17 cellular contexts compared by ENCODE assay signal in genomic region chr3:181999314-181999713, GRCh38.
A peak's percentile ranks its signal among the peaks of the same experiment; 100 is the strongest.
DNase-seq lines count a peak whose midpoint lies in the region; ATAC-seq and TF ChIP-seq lines count a peak whose summit lies in the region.
"Had no signal": no experiment of that assay in that cellular context is flagged by ENCODE, and none has a peak within 500 bp of the region (broad histone marks: within the 10 kb centered on the region; RNA-seq: fewer than 3 reads in every experiment).

No MANE protein-coding gene starts in this region.

- H3K4me1 Mint-ChIP-seq in GM23338 (peaks cover 19% of the 10 kb centered on the region), MCF 10A (ENCODE audit: insufficient read depth, unreplicated experiment) (no peaks in the 10 kb centered on the region)
- H3K4me1 Mint-ChIP-seq: activated naive CD8-positive, alpha-beta T cell treated with anti-CD3 and anti-CD28 coated beads, Interleukin-2, amount 50 U/mL, for 24 hours; CD8-positive, alpha-beta memory T cell had no signal

- H3K27ac Mint-ChIP-seq in GM23338 = no peak overlapping the region
- no peak overlapping the region for H3K27ac Mint-ChIP-seq in MCF 10A (ENCODE audit: low read depth, unreplicated experiment)
- H3K27ac Mint-ChIP-seq: activated naive CD8-positive, alpha-beta T cell treated with anti-CD3 and anti-CD28 coated beads, Interleukin-2, amount 50 U/mL, for 24 hours; CD8-positive, alpha-beta memory T cell had no signal

- no peaks in the 10 kb centered on the region for H3K9me3 Mint-ChIP-seq in GM23338
- H3K9me3 Mint-ChIP-seq in MCF 10A (ENCODE audit: unreplicated experiment) = no peaks in the 10 kb centered on the region
- H3K9me3 Mint-ChIP-seq: activated naive CD8-positive, alpha-beta T cell treated with anti-CD3 and anti-CD28 coated beads, Interleukin-2, amount 50 U/mL, for 24 hours had no signal

- peaks cover 7% of the 10 kb centered on the region; the same call in 1 of the 2 replicates for H3K9me2 ChIP-seq in GM23338 (ENCODE audit: insufficient read depth)

- no TSS peak for BruUV-seq in MCF 10A (replicated peaks; lab: Mats Ljungman, UMichigan)

- POLR2A ChIA-PET in GM10248 (lab: Yijun Ruan, JAX) (no interaction called here), MCF 10A (lab: Yijun Ruan, JAX) (interaction anchor here (0.8 kb wide), 1 partner anchor 18 kb away, joined by 3 read pairs; no protein-coding TSS in a partner anchor)

- no peaks in the 10 kb centered on the region for H3K27me3 ChIP-seq in GM23338 (ENCODE audit: insufficient read depth)
- H3K27me3 ChIP-seq: upper lobe of right lung had no signal

- H3K36me3 Mint-ChIP-seq in GM23338 (ENCODE audit: low read depth) (no peaks in the 10 kb centered on the region), MCF 10A (ENCODE audit: insufficient read depth, unreplicated experiment) (no peaks in the 10 kb centered on the region)
- H3K36me3 Mint-ChIP-seq: CD8-positive, alpha-beta memory T cell had no signal

- no peaks in the 10 kb centered on the region for H3K79me2 ChIP-seq in GM23338 (replicated peaks; ENCODE audit: insufficient read depth)

- DNase-seq in GM10248 (ENCODE audit: extremely low spot score) = peak; percentile 37
- DNase-seq in GM23338 (ENCODE audit: low spot score) = no peak
- DNase-seq in MCF 10A (ENCODE audit: unreplicated experiment) = no peak
- no peak for DNase-seq in NOMO-1 treated with dmso at 0.1 percent for 144 hours (lab: John Stamatoyannopoulos, UW; ENCODE audit: unreplicated experiment)
- DNase-seq in activated T-cell treated with anti-CD3 and anti-CD28 coated beads, Interleukin-2, amount 50 U/mL, for 48 hours = no peak
- no peak for DNase-seq in inferior parietal cortex (ENCODE audit: extremely low spot score)
- DNase-seq: activated CD8-positive, alpha-beta memory T cell treated with anti-CD3 and anti-CD28 coated beads, Interleukin-2, amount 50 U/mL, for 48 hours; activated naive CD8-positive, alpha-beta T cell treated with anti-CD3 and anti-CD28 coated beads, Interleukin-2, amount 50 U/mL, for 24 hours; CD8-positive, alpha-beta memory T cell; erythroblast; MV-4-11; NCI-H510A; occipital lobe; upper lobe of right lung had no signal

- H4K20me1 ChIP-seq in GM23338 (replicated peaks; ENCODE audit: insufficient read depth) = no peaks in the 10 kb centered on the region

- no peak overlapping the region for H3K4me3 ChIP-seq in GM23338
- H3K4me3 ChIP-seq: smooth muscle cell, upper lobe of right lung had no signal

- TF ChIP-seq CTCF in GM10248 (IDR thresholded peaks at IDR 0.05; ENCODE audit: control extremely low read depth, extremely low read depth, low read depth, missing control alignments) (no peak), GM23338 (conservative IDR thresholded peaks at IDR 0.05; ENCODE audit: low read depth in 2 of 2) (no peak), MCF 10A (IDR thresholded peaks at IDR 0.05; ENCODE audit: unreplicated experiment) (no peak)

- H3K36me3 ChIP-seq in GM23338 (ENCODE audit: insufficient read depth) = no peaks in the 10 kb centered on the region
- H3K36me3 ChIP-seq: upper lobe of right lung had no signal

- H3K4me3 Mint-ChIP-seq in GM23338 (no peak overlapping the region), MCF 10A (ENCODE audit: unreplicated experiment) (no peak overlapping the region)
- H3K4me3 Mint-ChIP-seq: activated naive CD8-positive, alpha-beta T cell treated with anti-CD3 and anti-CD28 coated beads, Interleukin-2, amount 50 U/mL, for 24 hours; CD8-positive, alpha-beta memory T cell had no signal

- intact Hi-C loops in MCF 10A (cut with micrococcal nuclease) = no loop called here

- no peaks in the 10 kb centered on the region for H3F3A ChIP-seq in GM23338 (replicated peaks; ENCODE audit: low read depth)

- peak; percentile 87 for ATAC-seq in GM19351 (IDR thresholded peaks at IDR 0.05; ENCODE audit: unreplicated experiment)
- no peak for ATAC-seq in GM23338
- ATAC-seq in HG03175 (IDR thresholded peaks at IDR 0.05; ENCODE audit: unreplicated experiment) = peak; percentile 73
- ATAC-seq: activated naive CD8-positive, alpha-beta T cell treated with anti-CD3 and anti-CD28 coated beads, Interleukin-2, amount 50 U/mL, for 24 hours; upper lobe of right lung had no signal

- no peak overlapping the region for H3K4me2 ChIP-seq in GM23338
- H3K4me2 ChIP-seq: smooth muscle cell had no signal

- peak overlapping the region; percentile 81; the same call in 1 of the 2 replicates for H2AFZ ChIP-seq in GM23338

- CTCF ChIA-PET in GM10248 (lab: Yijun Ruan, JAX) = no interaction called here
- CTCF ChIA-PET in MCF 10A (lab: Yijun Ruan, JAX) = no interaction called here

- no peak overlapping the region for H3K27ac ChIP-seq in GM23338 (ENCODE audit: low read depth)
- H3K27ac ChIP-seq: upper lobe of right lung had no signal

- H3K27me3 Mint-ChIP-seq in GM23338 (ENCODE audit: insufficient read depth, low read depth, poor library complexity) (peaks cover 3% of the 10 kb centered on the region), MCF 10A (ENCODE audit: insufficient read depth, unreplicated experiment) (no peaks in the 10 kb centered on the region)
- H3K27me3 Mint-ChIP-seq: activated naive CD8-positive, alpha-beta T cell treated with anti-CD3 and anti-CD28 coated beads, Interleukin-2, amount 50 U/mL, for 24 hours had no signal

- 0 out of 2 replicates have a peak, but pooled peaks cover 4% of the 10 kb centered on the region for H3K4me1 ChIP-seq in GM23338 (ENCODE audit: insufficient read depth)
- H3K4me1 ChIP-seq: upper lobe of right lung had no signal

TF ChIP-seq in GM23338, 12 proteins besides CTCF, POLR2A, EP300 and RAD21 (continues in another document):
- TF ChIP-seq POLR2AphosphoS5 (IDR thresholded peaks at IDR 0.05; ENCODE audit: low read depth) = no peak
- no peak for TF ChIP-seq EZH2 (IDR thresholded peaks at IDR 0.05; ENCODE audit: low read depth, unreplicated experiment)
- TF ChIP-seq STAT1 (IDR thresholded peaks at IDR 0.05; ENCODE audit: unreplicated experiment) = no peak
- no peak for TF ChIP-seq CREB1 (CRISPR knock-in tag; IDR thresholded peaks at IDR 0.05; ENCODE audit: low read depth)
- TF ChIP-seq, protein P1, sequence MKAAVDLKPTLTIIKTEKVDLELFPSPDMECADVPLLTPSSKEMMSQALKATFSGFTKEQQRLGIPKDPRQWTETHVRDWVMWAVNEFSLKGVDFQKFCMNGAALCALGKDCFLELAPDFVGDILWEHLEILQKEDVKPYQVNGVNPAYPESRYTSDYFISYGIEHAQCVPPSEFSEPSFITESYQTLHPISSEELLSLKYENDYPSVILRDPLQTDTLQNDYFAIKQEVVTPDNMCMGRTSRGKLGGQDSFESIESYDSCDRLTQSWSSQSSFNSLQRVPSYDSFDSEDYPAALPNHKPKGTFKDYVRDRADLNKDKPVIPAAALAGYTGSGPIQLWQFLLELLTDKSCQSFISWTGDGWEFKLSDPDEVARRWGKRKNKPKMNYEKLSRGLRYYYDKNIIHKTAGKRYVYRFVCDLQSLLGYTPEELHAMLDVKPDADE (IDR thresholded peaks at IDR 0.05) = no peak
- no peak for TF ChIP-seq JUNB (IDR thresholded peaks at IDR 0.05; ENCODE audit: unreplicated experiment)
- TF ChIP-seq ZNF114 (CRISPR knock-in tag; IDR thresholded peaks at IDR 0.05) = no peak
- TF ChIP-seq, protein P2, sequence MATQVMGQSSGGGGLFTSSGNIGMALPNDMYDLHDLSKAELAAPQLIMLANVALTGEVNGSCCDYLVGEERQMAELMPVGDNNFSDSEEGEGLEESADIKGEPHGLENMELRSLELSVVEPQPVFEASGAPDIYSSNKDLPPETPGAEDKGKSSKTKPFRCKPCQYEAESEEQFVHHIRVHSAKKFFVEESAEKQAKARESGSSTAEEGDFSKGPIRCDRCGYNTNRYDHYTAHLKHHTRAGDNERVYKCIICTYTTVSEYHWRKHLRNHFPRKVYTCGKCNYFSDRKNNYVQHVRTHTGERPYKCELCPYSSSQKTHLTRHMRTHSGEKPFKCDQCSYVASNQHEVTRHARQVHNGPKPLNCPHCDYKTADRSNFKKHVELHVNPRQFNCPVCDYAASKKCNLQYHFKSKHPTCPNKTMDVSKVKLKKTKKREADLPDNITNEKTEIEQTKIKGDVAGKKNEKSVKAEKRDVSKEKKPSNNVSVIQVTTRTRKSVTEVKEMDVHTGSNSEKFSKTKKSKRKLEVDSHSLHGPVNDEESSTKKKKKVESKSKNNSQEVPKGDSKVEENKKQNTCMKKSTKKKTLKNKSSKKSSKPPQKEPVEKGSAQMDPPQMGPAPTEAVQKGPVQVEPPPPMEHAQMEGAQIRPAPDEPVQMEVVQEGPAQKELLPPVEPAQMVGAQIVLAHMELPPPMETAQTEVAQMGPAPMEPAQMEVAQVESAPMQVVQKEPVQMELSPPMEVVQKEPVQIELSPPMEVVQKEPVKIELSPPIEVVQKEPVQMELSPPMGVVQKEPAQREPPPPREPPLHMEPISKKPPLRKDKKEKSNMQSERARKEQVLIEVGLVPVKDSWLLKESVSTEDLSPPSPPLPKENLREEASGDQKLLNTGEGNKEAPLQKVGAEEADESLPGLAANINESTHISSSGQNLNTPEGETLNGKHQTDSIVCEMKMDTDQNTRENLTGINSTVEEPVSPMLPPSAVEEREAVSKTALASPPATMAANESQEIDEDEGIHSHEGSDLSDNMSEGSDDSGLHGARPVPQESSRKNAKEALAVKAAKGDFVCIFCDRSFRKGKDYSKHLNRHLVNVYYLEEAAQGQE (IDR thresholded peaks at IDR 0.05; ENCODE audit: unreplicated experiment) = no peak
- TF ChIP-seq NANOG (IDR thresholded peaks at IDR 0.05; ENCODE audit: borderline replicate concordance) = no peak
- TF ChIP-seq EZH2phosphoT487 (IDR thresholded peaks at IDR 0.05; ENCODE audit: unreplicated experiment) = no peak
- TF ChIP-seq ZNF331 (CRISPR knock-in tag; IDR thresholded peaks at IDR 0.05; ENCODE audit: low read depth) = no peak
